ENCODE assay signal across 12 cellular contexts in genomic region chr17:2063306-2064146, GRCh38. TPM values are rescaled to one million over a fixed set of nuclear protein-coding genes. Genes with fewer than 3 reads are reported as not detected.
A peak's percentile ranks its signal among the peaks of the same experiment; 100 is the strongest.
DNase-seq lines count a peak whose midpoint lies in the region; ATAC-seq and TF ChIP-seq lines count a peak whose summit lies in the region.
"Had no signal": no experiment of that assay in that cellular context is flagged by ENCODE, and none has a peak within 500 bp of the region (broad histone marks: within the 10 kb centered on the region; RNA-seq: fewer than 3 reads in every experiment).

No MANE protein-coding gene starts in this region.

- WGBS in sigmoid colon, 2 donors: 72 to 83% methylated on average over 15 of the region's 15 CpGs

- H3K4me3 Mint-ChIP-seq in activated CD8-positive, alpha-beta T cell treated with anti-CD3 and anti-CD28 coated beads for 36 hours: no peak overlapping the region
- H3K4me3 Mint-ChIP-seq in glutamatergic neuron (ENCODE audit: unreplicated experiment): peak overlapping the region; percentile 31

- peaks cover 0 to 6% (median 0%) of the 10 kb centered on the region in 3 donors for H3K27me3 ChIP-seq in sigmoid colon

- no peaks in the 10 kb centered on the region for H3K9me3 ChIP-seq in sigmoid colon

- TF ChIP-seq POLR2A in sigmoid colon (IDR thresholded peaks at IDR 0.05): no peak

- no peak for TF ChIP-seq CTCF in activated CD8-positive, alpha-beta T cell treated with anti-CD3 and anti-CD28 coated beads for 36 hours (IDR thresholded peaks at IDR 0.05)
- no peak for TF ChIP-seq CTCF in glutamatergic neuron (IDR thresholded peaks at IDR 0.05; ENCODE audit: partially characterized antibody, unreplicated experiment)
- TF ChIP-seq CTCF in sigmoid colon (IDR thresholded peaks at IDR 0.05): no peak
- TF ChIP-seq CTCF in GM20000 (IDR thresholded peaks at IDR 0.05; ENCODE audit: extremely low read depth, missing control alignments): no peak

- CTCF ChIA-PET in activated CD8-positive, alpha-beta T cell treated with anti-CD3 and anti-CD28 coated beads for 36 hours (lab: Charles Lee): interaction anchor here (1.1 to 10.3 kb wide), 3 partner anchors 7 to 182 kb away, joined by 3 to 121 read pairs (median 30); partner anchors contain the start of gene HIC1

- no peaks in the 10 kb centered on the region for H3K9me3 Mint-ChIP-seq in activated CD8-positive, alpha-beta T cell treated with anti-CD3 and anti-CD28 coated beads for 36 hours
- H3K9me3 Mint-ChIP-seq in glutamatergic neuron (ENCODE audit: unreplicated experiment): peaks cover 10% of the 10 kb centered on the region

- peak overlapping the region; percentile 88 to 92 (median 91) for H3K27ac ChIP-seq in sigmoid colon

- peaks cover 27% of the 10 kb centered on the region for H3K4me1 Mint-ChIP-seq in activated CD8-positive, alpha-beta T cell treated with anti-CD3 and anti-CD28 coated beads for 36 hours (ENCODE audit: low read depth)
- peaks cover 23% of the 10 kb centered on the region for H3K4me1 Mint-ChIP-seq in glutamatergic neuron (ENCODE audit: low read depth, unreplicated experiment)

- H3K36me3 Mint-ChIP-seq in activated CD8-positive, alpha-beta T cell treated with anti-CD3 and anti-CD28 coated beads for 36 hours (ENCODE audit: low read depth): peaks cover 69% of the 10 kb centered on the region
- no peaks in the 10 kb centered on the region for H3K36me3 Mint-ChIP-seq in glutamatergic neuron (ENCODE audit: unreplicated experiment)

- no peak for ATAC-seq in activated CD8-positive, alpha-beta T cell treated with anti-CD3 and anti-CD28 coated beads for 36 hours
- no peak for ATAC-seq in GM19351 (IDR thresholded peaks at IDR 0.05; ENCODE audit: unreplicated experiment)
- ATAC-seq: activated CD4-positive, CD25-positive, alpha-beta regulatory T cell treated with anti-CD3 and anti-CD28 coated beads, Interleukin-2, amount 50 U/mL, for 24 hours had no signal

- TF ChIP-seq EP300 in sigmoid colon (IDR thresholded peaks at IDR 0.05): no peak

- no peak overlapping the region for H3K4me3 ChIP-seq in sigmoid colon

- H3K27ac Mint-ChIP-seq in activated CD8-positive, alpha-beta T cell treated with anti-CD3 and anti-CD28 coated beads for 36 hours: no peak overlapping the region
- no peak overlapping the region for H3K27ac Mint-ChIP-seq in glutamatergic neuron (ENCODE audit: unreplicated experiment)

- DNase-seq in EH (ENCODE audit: low read depth) (peak; percentile 58), glutamatergic neuron (no peak), sigmoid colon (peak; percentile 82), occipital lobe (lab: John Stamatoyannopoulos, UW) (no peak), GM20000 (ENCODE audit: low spot score) (no peak)
- DNase-seq in activated CD8-positive, alpha-beta T cell treated with anti-CD3 and anti-CD28 coated beads for 36 hours: peak; percentile 56
- no peak for DNase-seq in stimulated activated CD4-positive, alpha-beta T cell treated with anti-CD3 and anti-CD28 coated beads, Interleukin-1b, Interleukin-23, amount 100 ng/mL, for 48 hours
- DNase-seq: DMS79, midbrain, NCI-H82 had no signal

- H3K4me1 ChIP-seq in sigmoid colon: peaks cover 0 to 100% (median 94%) of the 10 kb centered on the region in 4 donors

- peaks cover 0 to 49% (median 2%) of the 10 kb centered on the region in 4 donors for H3K36me3 ChIP-seq in sigmoid colon

- H3K27me3 Mint-ChIP-seq in activated CD8-positive, alpha-beta T cell treated with anti-CD3 and anti-CD28 coated beads for 36 hours: no peaks in the 10 kb centered on the region
- H3K27me3 Mint-ChIP-seq in glutamatergic neuron (ENCODE audit: unreplicated experiment): peaks cover 21% of the 10 kb centered on the region

- intact Hi-C loops in activated CD8-positive, alpha-beta T cell treated with anti-CD3 and anti-CD28 coated beads for 36 hours (cut with micrococcal nuclease): no loop called here
- intact Hi-C loops in sigmoid colon (cut with DNase I): no loop called here

- POLR2A ChIA-PET in activated CD8-positive, alpha-beta T cell treated with anti-CD3 and anti-CD28 coated beads for 36 hours (lab: Charles Lee): interaction anchor here (1.1 to 2.0 kb wide), 3 partner anchors 9 to 191 kb away, joined by 3 to 5 read pairs (median 3); no protein-coding TSS in a partner anchor

RNA-seq across cellular contexts. Expression of gene HIC1, which starts 8.6 kb away (rescaled TPM):
- total RNA-seq in activated CD8-positive, alpha-beta T cell treated with anti-CD3 and anti-CD28 coated beads for 36 hours: 10 to 100 TPM; 35.1 TPM
- total RNA-seq in glutamatergic neuron (ENCODE audit: unreplicated experiment): 2.5 TPM
- total RNA-seq in sigmoid colon: 10 to 100 TPM; 10.4 to 44.9 (median 24.8) TPM
- 1 to 10 TPM; 1.6 to 5.4 (median 5.1) TPM for polyA plus RNA-seq in sigmoid colon
- total RNA-seq in occipital lobe: 3.1 TPM

RNA-seq across cellular contexts. Expression of gene OVCA2, which starts 21.7 kb away (rescaled TPM):
- total RNA-seq in activated CD8-positive, alpha-beta T cell treated with anti-CD3 and anti-CD28 coated beads for 36 hours: 10 to 100 TPM; 28.0 to 28.5 TPM
- 16.3 TPM for total RNA-seq in glutamatergic neuron (ENCODE audit: unreplicated experiment)
- 10 to 100 TPM; 26.3 to 43.0 (median 32.9) TPM for total RNA-seq in sigmoid colon
- polyA plus RNA-seq in sigmoid colon: 10 to 100 TPM; 61.3 to 66.8 (median 63.3) TPM
- 15.8 TPM for total RNA-seq in occipital lobe

RNA-seq across cellular contexts. Expression of gene DPH1, which starts 33.6 kb away (rescaled TPM):
- 10 to 100 TPM; 27.8 to 32.5 TPM for total RNA-seq in activated CD8-positive, alpha-beta T cell treated with anti-CD3 and anti-CD28 coated beads for 36 hours
- 36.4 TPM for total RNA-seq in glutamatergic neuron (ENCODE audit: unreplicated experiment)
- total RNA-seq in sigmoid colon: 10 to 100 TPM; 27.6 to 60.1 (median 38.8) TPM
- polyA plus RNA-seq in sigmoid colon: 10 to 100 TPM in 2 of 3 donors, 1 to 10 TPM in 1; 7.2 to 26.6 (median 12.0) TPM
- 20.7 TPM for total RNA-seq in occipital lobe

RNA-seq across cellular contexts. Expression of gene RTN4RL1, which starts 38.4 kb away (rescaled TPM):
- total RNA-seq in activated CD8-positive, alpha-beta T cell treated with anti-CD3 and anti-CD28 coated beads for 36 hours: under 1 TPM; 0.27 to 0.49 TPM
- total RNA-seq in glutamatergic neuron (ENCODE audit: unreplicated experiment): 50.3 TPM
- under 1 TPM; 0.16 to 0.71 (median 0.48) TPM for total RNA-seq in sigmoid colon
- polyA plus RNA-seq in sigmoid colon: under 1 TPM in 2 of 3 donors, not detected in 1; under 0.01 to 0.69 TPM
- 25.0 TPM for total RNA-seq in occipital lobe

Comparison
In these comparisons a context has a peak if more than half of its experiments do, and no peak if none do; other contexts are left out.
1. DNase-seq: peak in EH (single experiment), activated CD8-positive, alpha-beta T cell treated with anti-CD3 and anti-CD28 coated beads for 36 hours (single experiment) and sigmoid colon (single experiment); none in glutamatergic neuron (single experiment), occipital lobe (single experiment), GM20000 (single experiment) and stimulated activated CD4-positive, alpha-beta T cell treated with anti-CD3 and anti-CD28 coated beads, Interleukin-1b, Interleukin-23, amount 100 ng/mL, for 48 hours (single experiment).